Comparison of ENCODE assay signal across 8 cellular contexts in genomic region chr10:5977471-5978370, GRCh38. TPM values are rescaled to one million over a fixed set of nuclear protein-coding genes. Genes with fewer than 3 reads are reported as not detected.
DNase-seq lines count a peak whose midpoint lies in the region; ATAC-seq and TF ChIP-seq lines count a peak whose summit lies in the region.

Gene IL15RA (minus strand): TSS chr10:5977543. CDS start chr10:5977492, 51 bp downstream.

- peak within 1 kb of the TSS; percentile 13 for H3K27ac ChIP-seq in A673 (ENCODE audit: low read depth, low read length, poor library complexity, severe bottlenecking)
- H3K27ac ChIP-seq in naive thymus-derived CD4-positive, alpha-beta T cell (ENCODE audit: low read depth, low read length) = peak within 1 kb of the TSS; percentile 74

- H3K9me3 Mint-ChIP-seq in naive thymus-derived CD4-positive, alpha-beta T cell = no peaks in the 10 kb centered on the region

- peak within 1 kb of the TSS; percentile 89 to 98 (median 96) for H3K4me3 Mint-ChIP-seq in naive thymus-derived CD4-positive, alpha-beta T cell

- H3K4me1 ChIP-seq in A673 (ENCODE audit: insufficient read depth, low read length, poor library complexity, severe bottlenecking) = no peaks in the 10 kb centered on the region
- no peaks in the 10 kb centered on the region for H3K4me1 ChIP-seq in NT2/D1 (ENCODE audit: insufficient read depth, insufficient read length)
- peaks cover 0 to 6% of the 10 kb centered on the region in 2 donors for H3K4me1 ChIP-seq in naive thymus-derived CD4-positive, alpha-beta T cell (ENCODE audit: control insufficient read depth in 2 of 2, insufficient read depth in 2 of 2, low read length in 2 of 2)

- POLR2A ChIA-PET in A673 (lab: Charles Lee; ENCODE audit: low non-redundant PET) = interaction anchor here (0.7 kb wide), 1 partner anchor 89 kb away, joined by 5 read pairs; no protein-coding TSS in a partner anchor
- POLR2A ChIA-PET in naive thymus-derived CD4-positive, alpha-beta T cell (lab: Charles Lee) = interaction anchor here (0.8 kb wide), 1 partner anchor 94 kb away, joined by 3 read pairs; no protein-coding TSS in a partner anchor

- H3K9ac ChIP-seq in NT2/D1 (ENCODE audit: insufficient read length, low read depth) = peak within 1 kb of the TSS; percentile 79

- CTCF ChIA-PET in A673 (lab: Charles Lee) = no interaction called here
- CTCF ChIA-PET in naive thymus-derived CD4-positive, alpha-beta T cell (lab: Charles Lee) = interaction anchor here (1.2 to 1.6 kb wide), 3 partner anchors 36 to 201 kb away, joined by 3 to 4 read pairs (median 3); no protein-coding TSS in a partner anchor

- ATAC-seq in GM18520 (IDR thresholded peaks at IDR 0.05; ENCODE audit: unreplicated experiment) (peak; percentile 45), HG03039 (IDR thresholded peaks at IDR 0.05; ENCODE audit: unreplicated experiment) (peak; percentile 54), esophagus mucosa (peak; percentile 84)
- ATAC-seq in naive thymus-derived CD4-positive, alpha-beta T cell = peak; percentile 84

- H3K9me3 ChIP-seq in A673 (ENCODE audit: low read depth, low read length, poor library complexity, severe bottlenecking) (no peaks in the 10 kb centered on the region), NT2/D1 (ENCODE audit: insufficient read depth, low read length) (no peaks in the 10 kb centered on the region)
- no peaks in the 10 kb centered on the region for H3K9me3 ChIP-seq in naive thymus-derived CD4-positive, alpha-beta T cell (ENCODE audit: control insufficient read depth in 2 of 3, low read length in 3 of 3)

- TF ChIP-seq CTCF in A673 (conservative IDR thresholded peaks at IDR 0.05; ENCODE audit: low read depth, low read length) = no peak

- peaks cover 12 to 35% (median 21%) of the 10 kb centered on the region in 7 donors for H3K4me1 Mint-ChIP-seq in naive thymus-derived CD4-positive, alpha-beta T cell

- peaks cover 0 to 12% (median 0%) of the 10 kb centered on the region in 5 donors for H3K36me3 Mint-ChIP-seq in naive thymus-derived CD4-positive, alpha-beta T cell

- H3K27ac Mint-ChIP-seq in naive thymus-derived CD4-positive, alpha-beta T cell = peak within 1 kb of the TSS; percentile 85 to 97 (median 89)

- no peaks in the 10 kb centered on the region for H3K36me3 ChIP-seq in A673 (ENCODE audit: insufficient read depth, low read length, poor library complexity, severe bottlenecking)
- no peaks in the 10 kb centered on the region for H3K36me3 ChIP-seq in NT2/D1 (ENCODE audit: insufficient read depth, insufficient read length, low read length)
- H3K36me3 ChIP-seq in naive thymus-derived CD4-positive, alpha-beta T cell (ENCODE audit: control insufficient read depth in 2 of 3, insufficient read depth in 3 of 3, low read length in 3 of 3) = peaks cover 0 to 4% (median 0%) of the 10 kb centered on the region in 3 experiments

- intact Hi-C loops in A673 (cut with micrococcal nuclease; ENCODE audit: unreplicated experiment) = no loop called here
- intact Hi-C loops in naive thymus-derived CD4-positive, alpha-beta T cell (cut with micrococcal nuclease) = loop anchor here (1.0 to 10.0 kb wide), 15 partner anchors 35 to 1153 kb away; partner anchors contain the start of genes GDI2 (in 2 of the 2), PFKFB3 (in 2 of the 2), AKR1E2 (in 1 of the 2) and ANKRD16 (in 1 of the 2)

- peaks cover 0 to 21% (median 0%) of the 10 kb centered on the region in 5 donors for H3K27me3 Mint-ChIP-seq in naive thymus-derived CD4-positive, alpha-beta T cell

- H3K27me3 ChIP-seq in A673 (replicated peaks; ENCODE audit: insufficient read depth, low read depth, low read length, poor library complexity) = peaks cover 14% of the 10 kb centered on the region
- peaks cover 48% of the 10 kb centered on the region for H3K27me3 ChIP-seq in NT2/D1 (ENCODE audit: insufficient read depth, insufficient read length)
- H3K27me3 ChIP-seq in naive thymus-derived CD4-positive, alpha-beta T cell (ENCODE audit: control insufficient read depth in 2 of 2, insufficient read depth in 2 of 2, low read length in 2 of 2) = no peaks in the 10 kb centered on the region

- H3K4me3 ChIP-seq in A673 (ENCODE audit: low read depth, low read length, poor library complexity, severe bottlenecking) (peak within 1 kb of the TSS; percentile 76), NT2/D1 (ENCODE audit: insufficient read length, low read depth) (peak within 1 kb of the TSS; percentile 56)
- H3K4me3 ChIP-seq in naive thymus-derived CD4-positive, alpha-beta T cell (ENCODE audit: low read length) = peak within 1 kb of the TSS; percentile 97

- peak; percentile 52 for DNase-seq in A673 (ENCODE audit: low spot score)
- no peak for DNase-seq in NT2/D1 (ENCODE audit: low read depth, low spot score)
- DNase-seq in activated T-cell treated with anti-CD3 and anti-CD28 coated beads for 4 hours = peak; percentile 86
- DNase-seq in naive thymus-derived CD4-positive, alpha-beta T cell = peak; percentile 60 to 89 (median 71)
- peak; percentile 53 to 78 (median 66) for DNase-seq in stimulated activated naive CD4-positive, alpha-beta T cell (lab: John Stamatoyannopoulos, UW)

- BruUV-seq in A673 (replicated peaks; lab: Mats Ljungman, UMichigan) = no TSS peak

RNA-seq across cellular contexts. Expression of gene IL15RA, which starts in this region (rescaled TPM):
- total RNA-seq in A673 (2021) (1.1 and 1.7 TPM in 2 replicates), esophagus mucosa (5.2 TPM)
- total RNA-seq in naive thymus-derived CD4-positive, alpha-beta T cell = 10 to 100 TPM in 1 of 5 experiments, 1 to 10 TPM in 4; 3.5 to 24.9 (median 5.6) TPM
- polyA plus RNA-seq in naive thymus-derived CD4-positive, alpha-beta T cell = 1 to 10 TPM; 2.9 to 7.6 TPM
